25 cellular contexts compared by ENCODE assay signal in the genomic region with DNA sequence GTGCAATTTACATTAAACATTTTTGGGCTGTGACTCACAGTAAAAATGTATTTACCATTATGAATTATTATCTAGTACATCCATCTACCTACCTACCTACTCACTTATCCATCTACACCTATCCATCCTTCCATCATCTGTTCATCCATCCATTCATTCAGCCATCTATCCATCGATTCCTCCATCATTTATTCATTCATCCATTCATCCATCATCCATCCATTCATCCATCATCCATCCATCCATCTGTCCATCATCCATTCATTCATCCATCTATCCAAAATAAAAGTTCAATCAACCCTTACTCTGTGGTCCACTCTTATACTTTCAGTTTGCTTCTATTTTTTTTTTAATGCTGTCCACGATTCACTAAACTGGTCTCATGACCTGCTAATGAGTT.
DNase-seq lines count a peak whose midpoint lies in the region; ATAC-seq, FAIRE-seq and TF ChIP-seq lines count a peak whose summit lies in the region.
"Had no signal": no experiment of that assay in that cellular context is flagged by ENCODE, and none has a peak within 500 bp of the region (broad histone marks: within the 10 kb centered on the region; RNA-seq: fewer than 3 reads in every experiment).

No MANE protein-coding gene starts in this region.

- no peak for TF ChIP-seq POLR2A in HepG2 (IDR thresholded peaks at IDR 0.05; ENCODE audit: insufficient read depth in 1 of 2, low read depth in 2 of 2, low read length in 2 of 2)

- no peak overlapping the region for H3K27ac Mint-ChIP-seq in naive thymus-derived CD4-positive, alpha-beta T cell
- H3K27ac Mint-ChIP-seq: CD14-positive monocyte; CD4-positive, alpha-beta memory T cell; CD4-positive, CD25-positive, alpha-beta regulatory T cell; CD8-positive, alpha-beta memory T cell had no signal

- peaks cover 0 to 2% (median 0%) of the 10 kb centered on the region in 7 donors for H3K4me1 Mint-ChIP-seq in naive thymus-derived CD4-positive, alpha-beta T cell
- H3K4me1 Mint-ChIP-seq: CD14-positive monocyte; CD4-positive, alpha-beta memory T cell; CD4-positive, CD25-positive, alpha-beta regulatory T cell; CD8-positive, alpha-beta memory T cell had no signal

- TF ChIP-seq CTCF in liver (IDR thresholded peaks at IDR 0.05; ENCODE audit: low read depth, low read length, missing input control) (no peak), HepG2 (CRISPR knock-in tag; IDR thresholded peaks at IDR 0.05) (no peak)

- intact Hi-C loops in HepG2 (cut with micrococcal nuclease; ENCODE audit: unreplicated experiment): no loop called here
- intact Hi-C loops in naive thymus-derived CD4-positive, alpha-beta T cell (cut with micrococcal nuclease): no loop called here

- H3K79me2 ChIP-seq in HepG2 (ENCODE audit: insufficient read depth, low read length): no peaks in the 10 kb centered on the region

- H3K4me1 ChIP-seq in liver (ENCODE audit: control insufficient read depth in 4 of 4, insufficient read depth in 4 of 4, low read length in 3 of 4) (peaks cover 12 to 16% (median 13%) of the 10 kb centered on the region in 4 donors), HepG2 (ENCODE audit: insufficient read depth, low read length) (no peaks in the 10 kb centered on the region)
- H3K4me1 ChIP-seq in naive thymus-derived CD4-positive, alpha-beta T cell (ENCODE audit: control insufficient read depth in 2 of 2, insufficient read depth in 2 of 2, low read length in 2 of 2): no peaks in the 10 kb centered on the region
- H3K4me1 ChIP-seq: BE2C, BLaER1 had no signal

- TF ChIP-seq EP300 in HepG2 (IDR thresholded peaks at IDR 0.05; ENCODE audit: low read depth in 2 of 2, low read length in 2 of 2): no peak
- TF ChIP-seq EP300 in HepG2 (CRISPR knock-in tag; IDR thresholded peaks at IDR 0.05; ENCODE audit: borderline replicate concordance): no peak

- no TSS peak for BruUV-seq in HepG2 (replicated peaks; lab: Mats Ljungman, UMichigan)

- TF ChIP-seq RAD21 in liver (IDR thresholded peaks at IDR 0.05) (no peak), HepG2 (CRISPR knock-in tag; IDR thresholded peaks at IDR 0.05) (no peak)

- in situ Hi-C loops in HepG2 (cut with HindIII; ENCODE audit: extremely low pct_ligation_motif_present, low pct_unique_long_range_greater_than_20kb): no loop called here

- no peaks in the 10 kb centered on the region for H3K36me3 ChIP-seq in liver (ENCODE audit: control insufficient read depth in 4 of 4, insufficient read depth in 3 of 4, low read depth in 1 of 4, low read length in 3 of 4)
- no peaks in the 10 kb centered on the region for H3K36me3 ChIP-seq in HepG2 (replicated peaks in 1 of 2; ENCODE audit: control insufficient read depth in 1 of 2, insufficient read depth in 2 of 2, low read length in 2 of 2)
- no peaks in the 10 kb centered on the region for H3K36me3 ChIP-seq in naive thymus-derived CD4-positive, alpha-beta T cell (ENCODE audit: control insufficient read depth in 2 of 3, insufficient read depth in 3 of 3, low read length in 3 of 3)
- H3K36me3 ChIP-seq: BE2C, BLaER1 had no signal

- H2AFZ ChIP-seq in HepG2 (ENCODE audit: low read length): no peak overlapping the region

- POLR2A ChIA-PET in HepG2 (lab: Yijun Ruan, JAX) (no interaction called here), HEK293T (lab: Yijun Ruan, JAX) (no interaction called here)
- POLR2A ChIA-PET in naive thymus-derived CD4-positive, alpha-beta T cell (lab: Charles Lee): no interaction called here

- no peaks in the 10 kb centered on the region for H4K20me1 ChIP-seq in HepG2 (ENCODE audit: insufficient read depth, low read length)
- H4K20me1 ChIP-seq: BLaER1 had no signal

- H3K9me3 ChIP-seq in liver (ENCODE audit: control insufficient read depth in 4 of 4, low read length in 3 of 4) (no peaks in the 10 kb centered on the region), HepG2 (ENCODE audit: low read length) (no peaks in the 10 kb centered on the region)
- no peaks in the 10 kb centered on the region for H3K9me3 ChIP-seq in naive thymus-derived CD4-positive, alpha-beta T cell (ENCODE audit: control insufficient read depth in 2 of 3, low read length in 3 of 3)
- H3K9me3 ChIP-seq: BE2C, BLaER1 had no signal

- no peaks in the 10 kb centered on the region for H3K27me3 Mint-ChIP-seq in naive thymus-derived CD4-positive, alpha-beta T cell
- H3K27me3 Mint-ChIP-seq: CD4-positive, CD25-positive, alpha-beta regulatory T cell had no signal

- DNase-seq in HepG2 (ENCODE audit: low spot score) (no peak), HEK293T (ENCODE audit: extremely low spot score) (no peak)
- DNase-seq in activated T-cell treated with anti-CD3 and anti-CD28 coated beads, Interleukin-2, amount 50 U/mL, for 48 hours: no peak
- DNase-seq in naive thymus-derived CD4-positive, alpha-beta T cell: no peak
- DNase-seq: ACHN; BE2C; C1 segment of cervical spinal cord; CD4-positive, alpha-beta memory T cell; CD4-positive, CD25-positive, alpha-beta regulatory T cell; CD8-positive, alpha-beta memory T cell; COR-L47; DMS 273 treated with DMSO at 0.1 percent for 48 hours; DMS153; DMS53; DMS79; DND-41; EL; GDM1 had no signal

- no peaks in the 10 kb centered on the region for H3K9me3 Mint-ChIP-seq in naive thymus-derived CD4-positive, alpha-beta T cell
- H3K9me3 Mint-ChIP-seq: CD4-positive, alpha-beta memory T cell; CD4-positive, CD25-positive, alpha-beta regulatory T cell; CD8-positive, alpha-beta memory T cell had no signal

- H3K36me3 Mint-ChIP-seq in naive thymus-derived CD4-positive, alpha-beta T cell: no peaks in the 10 kb centered on the region
- H3K36me3 Mint-ChIP-seq: CD14-positive monocyte; CD4-positive, alpha-beta memory T cell; CD4-positive, CD25-positive, alpha-beta regulatory T cell; CD8-positive, alpha-beta memory T cell had no signal

- peak overlapping the region; percentile 15 to 59 for H3K27ac ChIP-seq in liver (ENCODE audit: low read depth in 1 of 2, low read length in 2 of 2)
- no peak overlapping the region for H3K27ac ChIP-seq in HepG2 (ENCODE audit: extremely low read length, insufficient read depth, low read length)
- no peak overlapping the region for H3K27ac ChIP-seq in naive thymus-derived CD4-positive, alpha-beta T cell (ENCODE audit: low read depth, low read length)
- H3K27ac ChIP-seq: 22Rv1, BLaER1 had no signal

- CTCF ChIA-PET in HepG2 (lab: Yijun Ruan, JAX; ENCODE audit: low intra/inter-chr PET ratio, low total read pairs): no interaction called here
- CTCF ChIA-PET in HEK293T (lab: Yijun Ruan, JAX): no interaction called here
- CTCF ChIA-PET in naive thymus-derived CD4-positive, alpha-beta T cell (lab: Charles Lee): no interaction called here

- WGBS in liver: 81% methylated on average over 2 of the region's 2 CpGs
- WGBS in HepG2 (ENCODE audit: low lambda C conversion rate): 0% methylated on average over 2 of the region's 2 CpGs

- FAIRE-seq in HepG2 (lab: Jason Lieb, UNC): no peak
- FAIRE-seq: GM12878, GM12892, GM18507 had no signal

- H3K9ac ChIP-seq in liver (ENCODE audit: low read depth in 1 of 2, low read length in 2 of 2): no peak overlapping the region
- H3K9ac ChIP-seq in HepG2 (ENCODE audit: insufficient read depth, low read depth, low read length): no peak overlapping the region
- H3K9ac ChIP-seq: BLaER1 had no signal

- H3K4me2 ChIP-seq in HepG2 (ENCODE audit: low read depth, low read length): no peak overlapping the region
- H3K4me2 ChIP-seq: BLaER1 had no signal

- H3K4me3 Mint-ChIP-seq in naive thymus-derived CD4-positive, alpha-beta T cell: no peak overlapping the region
- H3K4me3 Mint-ChIP-seq: CD14-positive monocyte; CD4-positive, alpha-beta memory T cell; CD4-positive, CD25-positive, alpha-beta regulatory T cell; CD8-positive, alpha-beta memory T cell had no signal

- no peak for ATAC-seq in HepG2
- ATAC-seq in naive thymus-derived CD4-positive, alpha-beta T cell: no peak
- ATAC-seq: GM12878 had no signal

- H3K4me3 ChIP-seq in liver (ENCODE audit: low read depth in 1 of 3, low read length in 3 of 3) (no peak overlapping the region), HepG2 (replicated peaks in 1 of 3; ENCODE audit: insufficient read depth in 1 of 3, low read depth in 2 of 3, low read length in 3 of 3) (no peak overlapping the region)
- no peak overlapping the region for H3K4me3 ChIP-seq in naive thymus-derived CD4-positive, alpha-beta T cell (ENCODE audit: low read length)
- H3K4me3 ChIP-seq: BLaER1, GM12878 had no signal

- H3K27me3 ChIP-seq in liver (ENCODE audit: control insufficient read depth in 4 of 4, insufficient read depth in 4 of 4, low read length in 3 of 4): no peaks in the 10 kb centered on the region
- H3K27me3 ChIP-seq in HepG2 (ENCODE audit: control insufficient read depth in 1 of 2, insufficient read depth in 2 of 2, low read length in 2 of 2): peaks cover 7 to 89% of the 10 kb centered on the region in 2 experiments; a peak in 4 of 5 replicates
- H3K27me3 ChIP-seq in naive thymus-derived CD4-positive, alpha-beta T cell (ENCODE audit: control insufficient read depth in 2 of 2, insufficient read depth in 2 of 2, low read length in 2 of 2): no peaks in the 10 kb centered on the region
- H3K27me3 ChIP-seq: BE2C, BLaER1 had no signal

TF ChIP-seq in liver, 16 proteins besides CTCF, POLR2A, EP300 and RAD21 (continues in another document):
- TF ChIP-seq YY1 (IDR thresholded peaks at IDR 0.05) (no peak), SP1 (IDR thresholded peaks at IDR 0.05) (no peak), TAF1 (conservative IDR thresholded peaks at IDR 0.05) (no peak), ATF3 (IDR thresholded peaks at IDR 0.05) (no peak), JUND (IDR thresholded peaks at IDR 0.05) (no peak)

TF ChIP-seq in HepG2, 621 proteins besides CTCF, POLR2A, EP300 and RAD21 (continues in another document):
- TF ChIP-seq ZMYM2 (CRISPR knock-in tag; IDR thresholded peaks at IDR 0.05) (no peak), SNAPC5 (CRISPR knock-in tag; IDR thresholded peaks at IDR 0.05; ENCODE audit: borderline replicate concordance) (no peak)

TF ChIP-seq in HEK293T, 16 proteins besides CTCF, POLR2A, EP300 and RAD21:
- TF ChIP-seq PKNOX1 (IDR thresholded peaks at IDR 0.05) (peak; percentile 11; the same call in 1 of the 2 replicates), L3MBTL2 (conservative IDR thresholded peaks at IDR 0.05) (no peak)

Comparison
In these comparisons a context has a peak if more than half of its experiments do, and no peak if none do; other contexts are left out.
1. H3K27ac ChIP-seq: peak in liver (2 of 2); none in HepG2 (single experiment) and naive thymus-derived CD4-positive, alpha-beta T cell (single experiment).